ENCODE assay signal across 11 cellular contexts in the genomic region with DNA sequence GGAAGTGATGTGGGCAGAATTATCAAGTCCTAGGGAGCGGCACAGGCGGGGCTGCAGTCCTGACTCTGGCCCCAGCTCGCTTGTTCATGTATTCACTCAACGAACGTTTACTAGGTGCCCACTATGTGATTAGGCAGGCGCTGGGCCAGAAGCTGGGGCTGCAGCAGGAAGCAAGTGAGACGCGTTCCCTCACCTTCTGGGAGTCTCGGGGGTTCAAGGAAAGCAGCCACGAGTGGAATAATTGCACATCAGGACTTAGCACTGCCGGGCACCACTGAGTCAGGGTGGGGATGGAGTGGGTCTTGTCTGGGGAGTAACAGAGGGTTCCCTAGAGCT. TPM values are rescaled to one million over a fixed set of nuclear protein-coding genes. Genes with fewer than 3 reads are reported as not detected.
DNase-seq lines count a peak whose midpoint lies in the region; ATAC-seq, FAIRE-seq and TF ChIP-seq lines count a peak whose summit lies in the region.
"Had no signal": no experiment of that assay in that cellular context is flagged by ENCODE, and none has a peak within 500 bp of the region (broad histone marks: within the 10 kb centered on the region; RNA-seq: fewer than 3 reads in every experiment).

No MANE protein-coding gene starts in this region.

- no peaks in the 10 kb centered on the region for H3K27me3 Mint-ChIP-seq in activated naive CD8-positive, alpha-beta T cell
- H3K27me3 Mint-ChIP-seq in activated naive CD8-positive, alpha-beta T cell treated with anti-CD3 and anti-CD28 coated beads for 36 hours: no peaks in the 10 kb centered on the region

- no peaks in the 10 kb centered on the region for H3K9me3 Mint-ChIP-seq in activated naive CD8-positive, alpha-beta T cell (ENCODE audit: low read depth)
- no peaks in the 10 kb centered on the region for H3K9me3 Mint-ChIP-seq in activated naive CD8-positive, alpha-beta T cell treated with anti-CD3 and anti-CD28 coated beads for 36 hours
- H3K9me3 Mint-ChIP-seq: memory B cell; stimulated activated memory B cell treated with anti-CD40 and anti-IgM and Interleukin-4, amounts not matched to agents 10 μg/mL and 1 μg/mL and 100 μg/mL, for 72 hours had no signal

- H3K36me3 ChIP-seq in Panc1 (ENCODE audit: control insufficient read depth, insufficient read depth, low read length): no peaks in the 10 kb centered on the region
- H3K36me3 ChIP-seq in iPS-18a (ENCODE audit: control insufficient read depth, low read depth, low read length): no peaks in the 10 kb centered on the region

- H3K27ac Mint-ChIP-seq in activated naive CD8-positive, alpha-beta T cell: peak overlapping the region; percentile 14
- H3K27ac Mint-ChIP-seq in activated naive CD8-positive, alpha-beta T cell treated with anti-CD3 and anti-CD28 coated beads for 36 hours: no peak overlapping the region
- H3K27ac Mint-ChIP-seq: memory B cell; stimulated activated memory B cell treated with anti-CD40 and anti-IgM and Interleukin-4, amounts not matched to agents 10 μg/mL and 1 μg/mL and 100 μg/mL, for 72 hours had no signal

- no peak; the same call in 1 of the 2 replicates for ATAC-seq in Panc1

- no peak for TF ChIP-seq CTCF in Panc1 (IDR thresholded peaks at IDR 0.05)

- TF ChIP-seq POLR2A in GM12891 (IDR thresholded peaks at IDR 0.05; ENCODE audit: low read depth, low read length): no peak

- intact Hi-C loops in Panc1 (cut with micrococcal nuclease; ENCODE audit: unreplicated experiment): no loop called here

- FAIRE-seq in GM12891 (lab: Jason Lieb, UNC): no peak
- FAIRE-seq: RCC 7860 had no signal

- H3K4me1 Mint-ChIP-seq in activated naive CD8-positive, alpha-beta T cell (ENCODE audit: low read depth): peaks cover 8% of the 10 kb centered on the region
- peaks cover 11% of the 10 kb centered on the region for H3K4me1 Mint-ChIP-seq in activated naive CD8-positive, alpha-beta T cell treated with anti-CD3 and anti-CD28 coated beads for 36 hours

- in situ Hi-C loops in Panc1 (cut with HindIII; ENCODE audit: low pct_unique_long_range_greater_than_20kb, low sequenced_read_pairs): no loop called here

- peaks cover 4% of the 10 kb centered on the region; the same call in 1 of the 2 replicates for H3K4me1 ChIP-seq in Panc1 (ENCODE audit: control insufficient read depth, insufficient read depth, low read length)
- no peaks in the 10 kb centered on the region for H3K4me1 ChIP-seq in iPS-18a (ENCODE audit: control insufficient read depth, low read depth, low read length)

- no TSS peak for BruUV-seq in Panc1 (replicated peaks; lab: Mats Ljungman, UMichigan)

- H3K4me3 ChIP-seq in Panc1 (ENCODE audit: low read depth in 2 of 2, low read length in 2 of 2): peak overlapping the region in 1 of 2 experiments; percentile 57; a peak in 2 of 4 replicates
- peak overlapping the region; percentile 78 for H3K4me3 ChIP-seq in iPS-18a (ENCODE audit: low read length)

- 0 out of 2 replicates have a peak overlapping the region, but pooled peaks have one; percentile 29 for H3K27ac ChIP-seq in Panc1 (ENCODE audit: low read length)
- no peak overlapping the region for H3K27ac ChIP-seq in iPS-18a (ENCODE audit: low read length)
- H3K27ac ChIP-seq in temporal lobe (ENCODE audit: low read depth, low read length): peak overlapping the region; percentile 84

- no peak for DNase-seq in activated naive CD8-positive, alpha-beta T cell treated with anti-CD3 and anti-CD28 coated beads for 36 hours
- no peak for DNase-seq in Panc1 (ENCODE audit: low read depth, low spot score)
- no peak for DNase-seq in GM12891 (ENCODE audit: insufficient read length, low spot score)
- DNase-seq in activated T-cell treated with anti-CD3 and anti-CD28 coated beads for 4 hours: no peak
- no peak for DNase-seq in EL

- POLR2A ChIA-PET in Panc1 (lab: Charles Lee): interaction anchor here (0.5 kb wide), 2 partner anchors 21 to 37 kb away, joined by 3 to 9 read pairs; no protein-coding TSS in a partner anchor

- no peaks in the 10 kb centered on the region for H3K9me3 ChIP-seq in Panc1 (ENCODE audit: control insufficient read depth, insufficient read depth, low read depth, low read length)
- H3K9me3 ChIP-seq in iPS-18a (ENCODE audit: control insufficient read depth, low read depth, low read length): no peaks in the 10 kb centered on the region

- H3K9ac ChIP-seq in iPS-18a (ENCODE audit: low read length): no peak overlapping the region

- H3K27me3 ChIP-seq in Panc1 (ENCODE audit: control insufficient read depth, insufficient read depth, low read length): no peaks in the 10 kb centered on the region
- H3K27me3 ChIP-seq in iPS-18a (ENCODE audit: control insufficient read depth, insufficient read depth, low read length): peaks cover 19% of the 10 kb centered on the region

- no peak overlapping the region for H3K4me3 Mint-ChIP-seq in activated naive CD8-positive, alpha-beta T cell
- no peak overlapping the region for H3K4me3 Mint-ChIP-seq in activated naive CD8-positive, alpha-beta T cell treated with anti-CD3 and anti-CD28 coated beads for 36 hours
- H3K4me3 Mint-ChIP-seq: memory B cell; stimulated activated memory B cell treated with anti-CD40 and anti-IgM and Interleukin-4, amounts not matched to agents 10 μg/mL and 1 μg/mL and 100 μg/mL, for 72 hours had no signal

- CTCF ChIA-PET in Panc1 (lab: Charles Lee): interaction anchor here (0.6 kb wide), 1 partner anchor 27 kb away, joined by 5 read pairs; no protein-coding TSS in a partner anchor

- no peaks in the 10 kb centered on the region for H3K36me3 Mint-ChIP-seq in activated naive CD8-positive, alpha-beta T cell
- H3K36me3 Mint-ChIP-seq in activated naive CD8-positive, alpha-beta T cell treated with anti-CD3 and anti-CD28 coated beads for 36 hours: no peaks in the 10 kb centered on the region
- H3K36me3 Mint-ChIP-seq: memory B cell; stimulated activated memory B cell treated with anti-CD40 and anti-IgM and Interleukin-4, amounts not matched to agents 10 μg/mL and 1 μg/mL and 100 μg/mL, for 72 hours had no signal

TF ChIP-seq in GM12891, 5 proteins besides CTCF, POLR2A, EP300 and RAD21:
- TF ChIP-seq PAX5 (IDR thresholded peaks at IDR 0.05; ENCODE audit: insufficient read depth, low read length, severe bottlenecking) (no peak), POU2F2 (IDR thresholded peaks at IDR 0.05; ENCODE audit: low read depth, low read length) (no peak), TAF1 (IDR thresholded peaks at IDR 0.05; ENCODE audit: low read depth, low read length) (no peak), POLR2AphosphoS5 (IDR thresholded peaks at IDR 0.05; ENCODE audit: low read depth, low read length) (no peak), SPI1 (IDR thresholded peaks at IDR 0.05; ENCODE audit: low read depth, low read length) (no peak)

RNA-seq across cellular contexts. Expression of a gene that starts 2.5 kb away (rescaled TPM):
- 1 to 10 TPM; 2.2 to 2.8 TPM for total RNA-seq in activated naive CD8-positive, alpha-beta T cell treated with anti-CD3 and anti-CD28 coated beads for 36 hours
- total RNA-seq in Panc1 (2021; ENCODE audit: unreplicated experiment): 10.6 TPM
- polyA plus RNA-seq in Panc1 (2012; ENCODE audit: insufficient read length): 16.9 TPM
- total RNA-seq in temporal lobe: 19.4 TPM
- polyA plus RNA-seq in GM12891 (2012; ENCODE audit: low read depth, missing spikeins): 0.12 TPM

RNA-seq across cellular contexts. Expression of a gene that starts 37.9 kb away (rescaled TPM):
- not detected for total RNA-seq in activated naive CD8-positive, alpha-beta T cell treated with anti-CD3 and anti-CD28 coated beads for 36 hours
- total RNA-seq in Panc1 (2021; ENCODE audit: unreplicated experiment) (3.6 TPM), temporal lobe (not detected)
- polyA plus RNA-seq in Panc1 (2012; ENCODE audit: insufficient read length): 7.1 TPM
- polyA plus RNA-seq in GM12891 (2012; ENCODE audit: low read depth, missing spikeins): 0.22 TPM

RNA-seq across cellular contexts. Expression of a gene that starts 44.9 kb away (rescaled TPM):
- 10 to 100 TPM; 18.2 to 21.7 TPM for total RNA-seq in activated naive CD8-positive, alpha-beta T cell treated with anti-CD3 and anti-CD28 coated beads for 36 hours
- total RNA-seq in Panc1 (2021; ENCODE audit: unreplicated experiment) (53.4 TPM), temporal lobe (57.5 TPM)
- 47.4 TPM for polyA plus RNA-seq in Panc1 (2012; ENCODE audit: insufficient read length)
- polyA plus RNA-seq in GM12891 (2012; ENCODE audit: low read depth, missing spikeins): 21.6 TPM

RNA-seq across cellular contexts. Expression of a gene that starts 58.7 kb away (rescaled TPM):
- total RNA-seq in activated naive CD8-positive, alpha-beta T cell treated with anti-CD3 and anti-CD28 coated beads for 36 hours: 1 to 10 TPM; 1.4 to 1.5 TPM
- 2.9 TPM for total RNA-seq in Panc1 (2021; ENCODE audit: unreplicated experiment)
- polyA plus RNA-seq in Panc1 (2012; ENCODE audit: insufficient read length): 0.82 TPM
- total RNA-seq in temporal lobe: 1.2 TPM
- 0.41 TPM for polyA plus RNA-seq in GM12891 (2012; ENCODE audit: low read depth, missing spikeins)
